In the genomic region with DNA sequence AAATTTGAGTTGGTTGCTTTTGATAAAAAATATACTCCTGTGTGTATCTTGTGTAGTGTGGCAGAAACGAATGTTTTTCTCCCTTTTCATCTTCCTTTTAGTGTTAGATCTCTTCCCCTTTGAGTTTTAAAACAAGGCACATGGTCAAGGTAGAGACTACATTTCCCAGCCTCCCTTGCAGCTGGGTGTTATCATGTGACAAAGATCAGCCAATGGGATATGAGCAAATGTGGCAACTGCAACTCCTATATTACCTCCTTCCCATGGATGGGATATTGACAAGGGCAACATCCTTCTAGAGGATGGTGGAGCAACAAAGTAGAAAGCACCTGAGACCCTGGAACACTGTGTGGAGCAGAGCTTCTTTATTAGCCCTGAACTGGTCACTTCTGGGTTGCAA, we compare ENCODE assay signal across 7 cellular contexts. TPM values are rescaled to one million over a fixed set of nuclear protein-coding genes. Genes with fewer than 3 reads are reported as not detected.
A peak's percentile ranks its signal among the peaks of the same experiment; 100 is the strongest.
DNase-seq lines count a peak whose midpoint lies in the region; ATAC-seq, FAIRE-seq and TF ChIP-seq lines count a peak whose summit lies in the region.

No MANE protein-coding gene starts in this region.

- POLR2A ChIA-PET in activated CD4-positive, alpha-beta memory T cell treated with anti-CD3 and anti-CD28 coated beads for 36 hours (lab: Charles Lee) = interaction anchor here (1.4 kb wide), 1 partner anchor 58 kb away, joined by 3 read pairs; no protein-coding TSS in a partner anchor

- H3K4me3 Mint-ChIP-seq in activated CD4-positive, alpha-beta memory T cell treated with anti-CD3 and anti-CD28 coated beads for 36 hours = no peak overlapping the region
- H3K4me3 Mint-ChIP-seq in naive B cell = no peak overlapping the region

- intact Hi-C loops in activated CD4-positive, alpha-beta memory T cell treated with anti-CD3 and anti-CD28 coated beads for 36 hours (cut with micrococcal nuclease) = no loop called here

- peak; percentile 95 for FAIRE-seq in GM12891 (lab: Jason Lieb, UNC)
- no peak for FAIRE-seq in D721Med (lab: Jason Lieb, UNC)

- H3K4me1 Mint-ChIP-seq in activated CD4-positive, alpha-beta memory T cell treated with anti-CD3 and anti-CD28 coated beads for 36 hours (ENCODE audit: low read depth) = no peaks in the 10 kb centered on the region
- peaks cover 17 to 35% (median 26%) of the 10 kb centered on the region in 3 donors for H3K4me1 Mint-ChIP-seq in naive B cell

- no peak for TF ChIP-seq CTCF in D721Med (IDR thresholded peaks at IDR 0.05; ENCODE audit: insufficient read depth, missing control alignments)

- H3K36me3 Mint-ChIP-seq in activated CD4-positive, alpha-beta memory T cell treated with anti-CD3 and anti-CD28 coated beads for 36 hours = peaks cover 3% of the 10 kb centered on the region
- peaks cover 0 to 4% of the 10 kb centered on the region in 2 donors for H3K36me3 Mint-ChIP-seq in naive B cell

- ATAC-seq in naive B cell (ENCODE audit: low read depth in 2 of 2) (peak; percentile 81 to 82), GM21529 (IDR thresholded peaks at IDR 0.05; ENCODE audit: unreplicated experiment) (no peak)

- no peak for TF ChIP-seq POLR2A in GM12891 (IDR thresholded peaks at IDR 0.05; ENCODE audit: low read depth, low read length)

- H3K9me3 Mint-ChIP-seq in activated CD4-positive, alpha-beta memory T cell treated with anti-CD3 and anti-CD28 coated beads for 36 hours = peaks cover 10% of the 10 kb centered on the region
- H3K9me3 Mint-ChIP-seq in naive B cell = peaks cover 0 to 2% (median 0%) of the 10 kb centered on the region in 7 donors

- H3K27me3 Mint-ChIP-seq in activated CD4-positive, alpha-beta memory T cell treated with anti-CD3 and anti-CD28 coated beads for 36 hours = peaks cover 2% of the 10 kb centered on the region
- H3K27me3 Mint-ChIP-seq in naive B cell = no peaks in the 10 kb centered on the region

- H3K27ac Mint-ChIP-seq in activated CD4-positive, alpha-beta memory T cell treated with anti-CD3 and anti-CD28 coated beads for 36 hours = no peak overlapping the region
- H3K27ac Mint-ChIP-seq in naive B cell = peak overlapping the region in 3 of 6 donors; percentile 22 to 71 (median 47)

- DNase-seq in GM12891 (ENCODE audit: insufficient read length, low spot score) (peak; percentile 13), LoVo (ENCODE audit: low spot score) (peak; percentile 4), naive B cell (peak; percentile 47), NCI-H2081 treated with DMSO at 0.1 percent for 48 hours (lab: John Stamatoyannopoulos, UW) (no peak), D721Med (ENCODE audit: insufficient read length, low spot score) (no peak)
- DNase-seq in activated CD4-positive, alpha-beta memory T cell treated with anti-CD3 and anti-CD28 coated beads for 36 hours = peak; percentile 14

- CTCF ChIA-PET in activated CD4-positive, alpha-beta memory T cell treated with anti-CD3 and anti-CD28 coated beads for 36 hours (lab: Charles Lee) = interaction anchor here (0.9 to 1.7 kb wide), 3 partner anchors 54 to 76 kb away, joined by 3 to 8 read pairs (median 7); no protein-coding TSS in a partner anchor

TF ChIP-seq in GM12891, 5 proteins besides CTCF, POLR2A, EP300 and RAD21:
- no peak for TF ChIP-seq POU2F2 (IDR thresholded peaks at IDR 0.05; ENCODE audit: low read depth, low read length)
- no peak for TF ChIP-seq SPI1 (IDR thresholded peaks at IDR 0.05; ENCODE audit: low read depth, low read length)
- TF ChIP-seq POLR2AphosphoS5 (IDR thresholded peaks at IDR 0.05; ENCODE audit: low read depth, low read length) = no peak
- no peak for TF ChIP-seq TAF1 (IDR thresholded peaks at IDR 0.05; ENCODE audit: low read depth, low read length)
- TF ChIP-seq PAX5 (IDR thresholded peaks at IDR 0.05; ENCODE audit: insufficient read depth, low read length, severe bottlenecking) = no peak

RNA-seq across cellular contexts. Expression of a gene that starts 42.4 kb away (rescaled TPM):
- 0.15 TPM for polyA plus RNA-seq in GM12891 (2012; ENCODE audit: low read depth, missing spikeins)
- not detected for total RNA-seq in activated CD4-positive, alpha-beta memory T cell treated with anti-CD3 and anti-CD28 coated beads for 36 hours
- polyA plus RNA-seq in naive B cell (ENCODE audit: low read depth in 6 of 6) = 1 to 10 TPM in 1 of 6 donors, under 1 TPM in 1, not detected in 4; 0.17 to 1.2 TPM

RNA-seq across cellular contexts. Expression of a gene that starts 49.4 kb away (rescaled TPM):
- 60.4 TPM for polyA plus RNA-seq in GM12891 (2012; ENCODE audit: low read depth, missing spikeins)
- total RNA-seq in activated CD4-positive, alpha-beta memory T cell treated with anti-CD3 and anti-CD28 coated beads for 36 hours = under 1 TPM; 0.33 to 0.85 TPM
- polyA plus RNA-seq in naive B cell (ENCODE audit: low read depth in 6 of 6) = 100 to 1,000 TPM in 1 of 6 donors, 10 to 100 TPM in 5; 71.6 to 127 (median 93.6) TPM

RNA-seq across cellular contexts. Expression of a gene that starts 57.6 kb away (rescaled TPM):
- polyA plus RNA-seq in GM12891 (2012; ENCODE audit: low read depth, missing spikeins) = 3.1 TPM
- 10 to 100 TPM; 16.7 to 18.0 TPM for total RNA-seq in activated CD4-positive, alpha-beta memory T cell treated with anti-CD3 and anti-CD28 coated beads for 36 hours
- polyA plus RNA-seq in naive B cell (ENCODE audit: low read depth in 6 of 6) = 10 to 100 TPM in 4 of 6 donors, 1 to 10 TPM in 2; 8.6 to 18.1 (median 11.0) TPM

Comparison
In these comparisons a context has a peak if more than half of its experiments do, and no peak if none do; other contexts are left out.
1. DNase-seq: peak in GM12891 (single experiment), LoVo (single experiment), activated CD4-positive, alpha-beta memory T cell treated with anti-CD3 and anti-CD28 coated beads for 36 hours (single experiment) and naive B cell (single experiment); none in NCI-H2081 treated with DMSO at 0.1 percent for 48 hours (single experiment) and D721Med (single experiment).